ENCODE assay signal across 14 cellular contexts in genomic region chr2:96500385-96501066, GRCh38. TPM values are rescaled to one million over a fixed set of nuclear protein-coding genes. Genes with fewer than 3 reads are reported as not detected.
"Had no signal": no experiment of that assay in that cellular context is flagged by ENCODE, and none has a peak within 500 bp of the region (broad histone marks: within the 10 kb centered on the region; RNA-seq: fewer than 3 reads in every experiment).

No MANE protein-coding gene starts in this region.

- H3K4me1 Mint-ChIP-seq: immature natural killer cell, neural crest cell had no signal

- H3K27me3 Mint-ChIP-seq: activated CD4-positive, alpha-beta memory T cell treated with anti-CD3 and anti-CD28 coated beads for 36 hours had no signal

- H3K4me3 Mint-ChIP-seq: activated CD4-positive, alpha-beta memory T cell treated with anti-CD3 and anti-CD28 coated beads for 36 hours; immature natural killer cell; neural crest cell had no signal

- H3K9me3 Mint-ChIP-seq: activated CD4-positive, alpha-beta memory T cell treated with anti-CD3 and anti-CD28 coated beads for 36 hours; neural crest cell had no signal

- H3K27ac Mint-ChIP-seq: immature natural killer cell had no signal

- H3K36me3 Mint-ChIP-seq: activated CD4-positive, alpha-beta memory T cell treated with anti-CD3 and anti-CD28 coated beads for 36 hours had no signal

- H3K4me3 ChIP-seq: esophagus muscularis mucosa, SJSA1, thyroid gland had no signal

- DNase-seq: activated CD4-positive, alpha-beta memory T cell treated with anti-CD3 and anti-CD28 coated beads for 36 hours; activated CD4-positive, CD25-positive, alpha-beta regulatory T cell treated with anti-CD3 and anti-CD28 coated beads, Interleukin-2, amount 50 U/mL, for 72 hours; amygdala; brain microvascular endothelial cell; glutamatergic neuron; immature natural killer cell; mesendoderm; small intestine; T-helper 9 cell; thyroid gland had no signal

- H3K9me3 ChIP-seq: esophagus muscularis mucosa, SJSA1, thyroid gland had no signal

RNA-seq across cellular contexts. Expression of gene NEURL3, which starts 4.6 kb away (rescaled TPM):
- total RNA-seq: esophagus muscularis mucosa, fibroblast of villous mesenchyme, SJSA1 had no signal
